Comparison of ENCODE assay signal across 8 cellular contexts in the genomic region with DNA sequence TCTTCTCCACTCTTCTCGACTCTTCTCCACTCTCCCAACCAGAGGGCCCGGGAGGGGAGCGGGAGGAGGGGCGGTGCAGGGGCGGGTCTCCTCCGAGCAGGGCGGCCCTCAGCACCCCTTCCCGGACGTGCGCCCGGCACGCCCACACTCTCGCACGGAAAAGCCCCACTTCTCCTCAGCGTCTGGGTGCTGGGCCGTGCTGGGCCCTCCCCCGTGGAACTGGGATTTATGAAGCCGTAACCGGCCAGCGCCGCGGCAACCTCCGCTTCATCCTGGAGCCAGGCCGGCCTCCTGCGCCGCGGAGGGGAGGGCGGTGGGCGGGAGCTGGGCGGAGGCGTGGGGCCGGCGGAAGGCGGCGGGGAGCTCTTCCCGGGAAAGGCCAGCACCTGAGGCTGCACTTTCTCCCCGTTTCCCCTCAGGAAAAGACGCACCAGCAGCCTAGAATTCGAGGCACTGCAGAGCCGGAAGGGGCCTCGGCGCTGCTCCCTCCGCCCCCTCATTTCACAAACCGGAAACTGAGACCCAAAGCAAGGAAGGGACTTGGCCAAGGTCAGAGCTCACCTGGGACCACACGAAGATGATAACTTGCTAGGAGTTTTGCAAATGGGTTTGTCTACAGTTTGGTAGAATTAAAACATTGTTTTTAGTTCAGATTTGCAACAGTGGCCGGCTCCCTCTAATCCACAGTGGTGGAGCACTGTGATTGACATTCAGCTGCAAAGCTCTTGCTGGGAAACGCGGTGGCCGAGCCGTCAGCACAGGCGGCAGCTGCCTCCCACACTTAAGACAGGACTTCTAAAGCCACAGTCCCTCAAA. TPM values are rescaled to one million over a fixed set of nuclear protein-coding genes. Genes with fewer than 3 reads are reported as not detected.
DNase-seq lines count a peak whose midpoint lies in the region; ATAC-seq and TF ChIP-seq lines count a peak whose summit lies in the region.

No MANE protein-coding gene starts in this region.

- peak overlapping the region; percentile 90 for H3K4me3 Mint-ChIP-seq in CD8-positive, alpha-beta T cell

- DNase-seq in CD8-positive, alpha-beta T cell: peak; percentile 19 to 73 (median 58)
- DNase-seq in WERI-Rb-1 (peak; percentile 83), cerebellum (ENCODE audit: low spot score) (peak; percentile 71), left colon (peak; percentile 73 to 78), PC-9 (no peak)
- peak; percentile 53 for DNase-seq in stimulated activated CD4-positive, alpha-beta T cell treated with anti-CD3 and anti-CD28 coated beads, Interleukin-4, amount 100 ng/mL, for 24 hours

- no peaks in the 10 kb centered on the region for H3K36me3 ChIP-seq in CD8-positive, alpha-beta T cell (ENCODE audit: insufficient read depth, low read length)
- H3K36me3 ChIP-seq in HUES64 (ENCODE audit: insufficient read depth, low read length): no peaks in the 10 kb centered on the region
- H3K36me3 ChIP-seq in WERI-Rb-1: no peaks in the 10 kb centered on the region
- H3K36me3 ChIP-seq in PC-9 (ENCODE audit: low read depth): no peaks in the 10 kb centered on the region

- H3K27me3 Mint-ChIP-seq in CD8-positive, alpha-beta T cell (ENCODE audit: low read depth): no peaks in the 10 kb centered on the region

- H3K27ac ChIP-seq in CD8-positive, alpha-beta T cell (ENCODE audit: low read depth, low read length): peak overlapping the region; percentile 74
- H3K27ac ChIP-seq in HUES64 (ENCODE audit: low read depth, low read length) (peak overlapping the region; percentile 57; the same call in 1 of the 2 replicates), WERI-Rb-1 (peak overlapping the region; percentile 94), PC-9 (no peak overlapping the region)

- no peaks in the 10 kb centered on the region for H3K9me3 Mint-ChIP-seq in CD8-positive, alpha-beta T cell

- H3K36me3 Mint-ChIP-seq in CD8-positive, alpha-beta T cell: no peaks in the 10 kb centered on the region

- BruUV-seq in PC-9 (replicated peaks; lab: Mats Ljungman, UMichigan): no TSS peak

- H4K20me1 ChIP-seq in PC-9 (ENCODE audit: insufficient read depth): no peaks in the 10 kb centered on the region

- WGBS in HUES64: under 1% methylated on average over 51 of the region's 51 CpGs

- POLR2A ChIA-PET in CD8-positive, alpha-beta T cell (lab: Charles Lee): interaction anchor here (0.7 to 2.1 kb wide), 9 partner anchors 9 to 216 kb away, joined by 3 to 17 read pairs (median 4); a partner anchor contains a TSS
- POLR2A ChIA-PET in PC-9 (lab: Charles Lee; ENCODE audit: unreplicated experiment): no interaction called here

- CTCF ChIA-PET in CD8-positive, alpha-beta T cell (lab: Charles Lee): interaction anchor here (1.1 to 3.1 kb wide), 3 partner anchors 8 to 14 kb away, joined by 3 to 20 read pairs (median 4); no protein-coding TSS in a partner anchor
- CTCF ChIA-PET in PC-9 (lab: Charles Lee): no interaction called here

- H3K4me2 ChIP-seq in PC-9: no peak overlapping the region

- ATAC-seq in CD8-positive, alpha-beta T cell: peak; percentile 61
- ATAC-seq in GM21390 (IDR thresholded peaks at IDR 0.05; ENCODE audit: unreplicated experiment): peak; percentile 58
- peak; percentile 88 for ATAC-seq in left colon

- peaks cover 50% of the 10 kb centered on the region for H3K4me1 ChIP-seq in CD8-positive, alpha-beta T cell (ENCODE audit: insufficient read depth, low read length)
- peaks cover 33% of the 10 kb centered on the region for H3K4me1 ChIP-seq in HUES64 (ENCODE audit: insufficient read depth, low read length)
- no peaks in the 10 kb centered on the region for H3K4me1 ChIP-seq in PC-9 (replicated peaks; ENCODE audit: insufficient read depth)

- H3F3A ChIP-seq in PC-9 (ENCODE audit: insufficient read depth, low read depth): no peaks in the 10 kb centered on the region

- H3K9me2 ChIP-seq in PC-9 (ENCODE audit: insufficient read depth): no peaks in the 10 kb centered on the region

- TF ChIP-seq CTCF in CD8-positive, alpha-beta T cell (IDR thresholded peaks at IDR 0.05): no peak
- TF ChIP-seq CTCF in WERI-Rb-1 (IDR thresholded peaks at IDR 0.05; ENCODE audit: low read depth, low read length): no peak
- TF ChIP-seq CTCF in PC-9 (conservative IDR thresholded peaks at IDR 0.05): no peak

- H3K9ac ChIP-seq in HUES64 (ENCODE audit: low read depth, low read length): peak overlapping the region; percentile 29

- H2AFZ ChIP-seq in PC-9: no peak overlapping the region

- peak overlapping the region; percentile 91 for H3K27ac Mint-ChIP-seq in CD8-positive, alpha-beta T cell

- H3K4me3 ChIP-seq in CD8-positive, alpha-beta T cell (ENCODE audit: low read depth, low read length): peak overlapping the region; percentile 79
- H3K4me3 ChIP-seq in HUES64 (ENCODE audit: low read length): peak overlapping the region; percentile 60
- H3K4me3 ChIP-seq in WERI-Rb-1 (ENCODE audit: low read depth, low read length): peak overlapping the region; percentile 57
- no peak overlapping the region for H3K4me3 ChIP-seq in PC-9

- no peaks in the 10 kb centered on the region for H3K9me3 ChIP-seq in CD8-positive, alpha-beta T cell (ENCODE audit: low read length)
- no peaks in the 10 kb centered on the region for H3K9me3 ChIP-seq in HUES64 (ENCODE audit: insufficient read depth, low read depth, low read length)
- H3K9me3 ChIP-seq in WERI-Rb-1 (ENCODE audit: severe bottlenecking): no peaks in the 10 kb centered on the region
- no peaks in the 10 kb centered on the region for H3K9me3 ChIP-seq in PC-9 (ENCODE audit: insufficient read depth, low read depth)

- no peaks in the 10 kb centered on the region for H3K27me3 ChIP-seq in CD8-positive, alpha-beta T cell (ENCODE audit: insufficient read depth, low read length)
- H3K27me3 ChIP-seq in HUES64 (ENCODE audit: insufficient read depth, low read length) (no peaks in the 10 kb centered on the region), WERI-Rb-1 (ENCODE audit: insufficient read depth, low read depth, severe bottlenecking) (no peaks in the 10 kb centered on the region), PC-9 (ENCODE audit: insufficient read depth, low read depth) (peaks cover 98% of the 10 kb centered on the region)

- H3K79me2 ChIP-seq in PC-9 (ENCODE audit: low read depth): no peaks in the 10 kb centered on the region

- intact Hi-C loops in CD8-positive, alpha-beta T cell (cut with DNase I, micrococcal nuclease): loop anchor here (1.0 to 10.0 kb wide), 3 partner anchors 32 to 295 kb away; a partner anchor contains a TSS
- intact Hi-C loops in left colon (cut with DNase I, micrococcal nuclease) (no loop called here), PC-9 (cut with micrococcal nuclease; ENCODE audit: unreplicated experiment) (no loop called here)

- peaks cover 54% of the 10 kb centered on the region for H3K4me1 Mint-ChIP-seq in CD8-positive, alpha-beta T cell (ENCODE audit: low read depth)

RNA-seq across cellular contexts. Expression of a gene that starts 31.6 kb away (rescaled TPM):
- 10 to 100 TPM; 12.1 to 15.2 TPM for total RNA-seq in CD8-positive, alpha-beta T cell
- 38.0 TPM for polyA plus RNA-seq in HUES64 (2013, experiment 1 of 2)
- polyA plus RNA-seq in HUES64 (2013, experiment 2 of 2): 41.1 TPM
- 49.5 TPM for total RNA-seq in cerebellum
- 10 to 100 TPM in 1 of 2 donors, 1 to 10 TPM in 1; 5.1 to 10.7 TPM for total RNA-seq in left colon
- total RNA-seq in PC-9 (2021): not detected in 2 replicates

Comparison
In these comparisons a context has a peak if more than half of its experiments do, and no peak if none do; other contexts are left out.
1. DNase-seq: peak in CD8-positive, alpha-beta T cell (7 of 7), WERI-Rb-1 (single experiment), cerebellum (single experiment), left colon (2 of 2) and stimulated activated CD4-positive, alpha-beta T cell treated with anti-CD3 and anti-CD28 coated beads, Interleukin-4, amount 100 ng/mL, for 24 hours (single experiment); none in PC-9 (0 of 2).
2. intact Hi-C loops: an anchor here in CD8-positive, alpha-beta T cell (1.0 to 10.0 kb wide); none called in left colon and PC-9.
3. Peak in every context shown above with its lines, with median percentiles within 50 percentile points of each other: ATAC-seq.